In the genomic region with DNA sequence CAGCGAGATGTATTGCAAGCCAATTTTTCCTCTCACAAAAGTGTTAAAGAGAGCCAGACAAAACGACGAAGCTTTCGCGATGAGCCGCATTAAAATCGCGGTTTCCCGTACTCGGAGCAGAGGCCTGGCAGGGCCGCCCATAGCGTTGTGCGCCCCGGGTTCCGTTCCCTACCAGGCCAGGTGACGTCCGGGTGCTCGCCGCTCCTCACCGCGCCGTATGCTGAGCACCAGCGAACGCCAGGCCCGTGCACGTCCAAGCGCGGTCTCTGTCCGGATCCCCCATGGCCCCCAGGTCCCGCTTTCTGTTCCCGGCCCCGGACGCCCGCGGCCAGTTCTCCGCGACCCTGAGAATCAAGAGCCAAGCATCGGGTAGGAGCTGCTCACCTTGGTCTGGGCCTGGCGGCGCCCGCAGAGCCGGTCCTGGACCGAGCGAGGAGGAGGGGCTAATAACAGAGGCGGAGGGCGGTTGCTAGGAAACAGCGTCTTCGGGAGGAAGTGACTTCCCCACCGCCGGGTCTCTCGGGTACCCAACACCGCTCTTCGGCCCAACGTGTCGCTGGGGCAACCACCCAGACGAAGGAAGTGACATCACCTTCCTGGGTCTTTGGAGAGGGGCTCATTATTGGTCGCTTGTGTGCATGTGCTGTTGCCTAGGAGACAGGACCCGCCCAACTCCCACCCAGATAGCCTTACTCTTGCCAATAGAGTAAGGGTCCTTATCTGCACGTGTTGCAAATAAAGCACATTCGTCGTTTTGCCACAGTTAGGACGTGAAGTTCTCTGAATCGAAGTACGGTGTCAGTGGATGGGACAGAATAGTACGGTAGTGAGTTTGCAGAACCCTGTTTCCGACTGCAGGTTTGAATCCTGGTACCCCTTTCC, we compare ENCODE assay signal across 8 cellular contexts. TPM values are rescaled to one million over a fixed set of nuclear protein-coding genes. Genes with fewer than 3 reads are reported as not detected.
DNase-seq lines count a peak whose midpoint lies in the region; ATAC-seq and TF ChIP-seq lines count a peak whose summit lies in the region.

MAP9 (minus strand) TSS at position 579 of the 882 bp plus-strand sequence. CDS start 1,115 bp downstream, outside the sequence.

- no peaks in the 10 kb centered on the region for H3K4me1 ChIP-seq in mucosa of stomach (ENCODE audit: control insufficient read depth, insufficient read depth, low read length)

- H3K4me3 ChIP-seq in epithelial cell of proximal tubule (ENCODE audit: low read depth, low read length) (peak within 1 kb of the TSS; percentile 81), mucosa of stomach (ENCODE audit: low read length) (peak within 1 kb of the TSS; percentile 60)

- H3K9ac ChIP-seq in mucosa of stomach (ENCODE audit: low read length), result peak within 1 kb of the TSS; percentile 58

- TF ChIP-seq CTCF in epithelial cell of proximal tubule (conservative IDR thresholded peaks at IDR 0.05; ENCODE audit: low read depth, low read length), result no peak

- ATAC-seq in HG03432 (IDR thresholded peaks at IDR 0.05; ENCODE audit: unreplicated experiment), result peak; percentile 99

- H3K36me3 ChIP-seq in mucosa of stomach (ENCODE audit: control insufficient read depth, insufficient read depth, low read length), result no peaks in the 10 kb centered on the region

- H3K27me3 ChIP-seq in mucosa of stomach (ENCODE audit: control insufficient read depth, insufficient read depth, low read length), result no peaks in the 10 kb centered on the region

- DNase-seq in AG20443 (ENCODE audit: low spot score) (peak; percentile 81), GM19238 (ENCODE audit: insufficient read length, low spot score) (peak; percentile 84), NCI-H748 treated with DMSO at 0.1 percent for 48 hours (lab: John Stamatoyannopoulos, UW) (peak; percentile 94), activated T-cell treated with anti-CD3 and anti-CD28 coated beads for 4 hours (peak; percentile 73), epithelial cell of proximal tubule (ENCODE audit: low read depth) (peak; percentile 41)
- DNase-seq in stimulated activated CD8-positive, alpha-beta memory T cell treated with anti-CD3 and anti-CD28 coated beads, Interleukin-4, amount 100 ng/mL, for 48 hours, result peak; percentile 89

- H3K9me3 ChIP-seq in mucosa of stomach (ENCODE audit: control insufficient read depth, low read length), result no peaks in the 10 kb centered on the region

RNA-seq across cellular contexts. Expression of gene MAP9, which starts in this region (rescaled TPM):
- 7.5 and 9.8 TPM in 2 replicates for total RNA-seq in epithelial cell of proximal tubule

Comparison
In these comparisons a context has a peak if more than half of its experiments do, and no peak if none do; other contexts are left out.
1. Peak in every context shown above with its lines: DNase-seq, ATAC-seq and H3K4me3 ChIP-seq.
2. DNase-seq: peak in every context shown above with its lines; median percentile 94 in NCI-H748 treated with DMSO at 0.1 percent for 48 hours; 89 in stimulated activated CD8-positive, alpha-beta memory T cell treated with anti-CD3 and anti-CD28 coated beads, Interleukin-4, amount 100 ng/mL, for 48 hours; 84 in GM19238; 81 in AG20443; 73 in activated T-cell treated with anti-CD3 and anti-CD28 coated beads for 4 hours; 41 in epithelial cell of proximal tubule.